In genomic region chr2:115161531-115162453, GRCh38 we compare ENCODE assay signal across 9 cellular contexts.
DNase-seq lines count a peak whose midpoint lies in the region; ATAC-seq and TF ChIP-seq lines count a peak whose summit lies in the region.
"Had no signal": no experiment of that assay in that cellular context is flagged by ENCODE, and none has a peak within 500 bp of the region (broad histone marks: within the 10 kb centered on the region; RNA-seq: fewer than 3 reads in every experiment).

No MANE protein-coding gene starts in this region.

- intact Hi-C loops in activated CD4-positive, alpha-beta T cell treated with anti-CD3 and anti-CD28 coated beads, Interleukin-2, amount 10 ng/mL, durations not matched to agents 24 days and 14 days (cut with micrococcal nuclease): no loop called here

- peaks cover 8% of the 10 kb centered on the region for H3K4me1 Mint-ChIP-seq in endothelial cell (ENCODE audit: unreplicated experiment)
- peaks cover 15% of the 10 kb centered on the region for H3K4me1 Mint-ChIP-seq in nephron progenitor cell
- H3K4me1 Mint-ChIP-seq in activated CD4-positive, alpha-beta T cell treated with anti-CD3 and anti-CD28 coated beads, Interleukin-2, amount 10 ng/mL, durations not matched to agents 24 days and 14 days: no peaks in the 10 kb centered on the region

- no peak for ATAC-seq in HG03135 (IDR thresholded peaks at IDR 0.05; ENCODE audit: unreplicated experiment)
- ATAC-seq: activated CD8-positive, alpha-beta T cell treated with anti-CD3 and anti-CD28 coated beads, Interleukin-2, amount 10 ng/mL, durations not matched to agents 7 days and 5 days had no signal

- H2AFZ ChIP-seq in GM23248: no peak overlapping the region

- no peak overlapping the region for H3K4me3 ChIP-seq in GM23248

- H3K9me3 Mint-ChIP-seq in endothelial cell (ENCODE audit: unreplicated experiment) (no peaks in the 10 kb centered on the region), nephron progenitor cell (peaks cover 3% of the 10 kb centered on the region)
- H3K9me3 Mint-ChIP-seq in activated CD4-positive, alpha-beta T cell treated with anti-CD3 and anti-CD28 coated beads, Interleukin-2, amount 10 ng/mL, durations not matched to agents 24 days and 14 days: peaks cover 4% of the 10 kb centered on the region

- WGBS in GM23248 (ENCODE audit: low coverage in 1 of 2, low lambda C conversion rate in 2 of 2, missing lambda C conversion rate in 2 of 2), 2 experiments: 8% methylated on average over 53 to 83 of the region's 113 CpGs

- no peaks in the 10 kb centered on the region for H3F3A ChIP-seq in GM23248 (ENCODE audit: insufficient read depth)

- no peak overlapping the region for H3K4me2 ChIP-seq in GM23248 (ENCODE audit: unreplicated experiment)

- no peaks in the 10 kb centered on the region for H3K4me1 ChIP-seq in GM23248 (ENCODE audit: insufficient read depth)

- no peak overlapping the region for H3K27ac ChIP-seq in GM23248

- TF ChIP-seq CTCF in endothelial cell (IDR thresholded peaks at IDR 0.05; ENCODE audit: unreplicated experiment) (no peak), nephron progenitor cell (IDR thresholded peaks at IDR 0.05) (no peak)

- H3K79me2 ChIP-seq in GM23248 (ENCODE audit: insufficient read depth): no peaks in the 10 kb centered on the region

- no peak overlapping the region for H3K9ac ChIP-seq in GM23248

- H4K20me1 ChIP-seq in GM23248 (ENCODE audit: insufficient read depth): no peaks in the 10 kb centered on the region

- H3K4me3 Mint-ChIP-seq in endothelial cell (ENCODE audit: unreplicated experiment) (peak overlapping the region; percentile 85), nephron progenitor cell (peak overlapping the region; percentile 90)
- H3K4me3 Mint-ChIP-seq in activated CD4-positive, alpha-beta T cell treated with anti-CD3 and anti-CD28 coated beads, Interleukin-2, amount 10 ng/mL, durations not matched to agents 24 days and 14 days: no peak overlapping the region

- in situ Hi-C loops in GM23248 (cut with MboI): no loop called here

- no peaks in the 10 kb centered on the region for H3K9me3 ChIP-seq in GM23248 (ENCODE audit: low read depth)

- H3K36me3 Mint-ChIP-seq in endothelial cell (ENCODE audit: low read depth, unreplicated experiment): peaks cover 3% of the 10 kb centered on the region
- H3K36me3 Mint-ChIP-seq in nephron progenitor cell (ENCODE audit: low read depth): no peaks in the 10 kb centered on the region
- H3K36me3 Mint-ChIP-seq in activated CD4-positive, alpha-beta T cell treated with anti-CD3 and anti-CD28 coated beads, Interleukin-2, amount 10 ng/mL, durations not matched to agents 24 days and 14 days (ENCODE audit: low read depth): no peaks in the 10 kb centered on the region

- peak; percentile 77 for DNase-seq in COR-L47 (lab: John Stamatoyannopoulos, UW)
- DNase-seq in NCI-H1105 (lab: John Stamatoyannopoulos, UW): peak; percentile 57
- peak; percentile 39 for DNase-seq in endothelial cell (ENCODE audit: low spot score)
- peak; percentile 61 for DNase-seq in nephron progenitor cell
- DNase-seq in GM23248: no peak
- no peak for DNase-seq in kidney glomerular epithelial cell (lab: John Stamatoyannopoulos, UW)
- no peak for DNase-seq in activated CD4-positive, alpha-beta T cell treated with anti-CD3 and anti-CD28 coated beads, Interleukin-2, amount 10 ng/mL, durations not matched to agents 24 days and 14 days
- DNase-seq: activated CD8-positive, alpha-beta T cell treated with anti-CD3 and anti-CD28 coated beads, Interleukin-2, amount 10 ng/mL, durations not matched to agents 7 days and 5 days had no signal

- H3K27me3 Mint-ChIP-seq in endothelial cell (ENCODE audit: unreplicated experiment): peaks cover 20% of the 10 kb centered on the region
- peaks cover 51% of the 10 kb centered on the region for H3K27me3 Mint-ChIP-seq in nephron progenitor cell (ENCODE audit: low read depth, poor library complexity)
- H3K27me3 Mint-ChIP-seq in activated CD4-positive, alpha-beta T cell treated with anti-CD3 and anti-CD28 coated beads, Interleukin-2, amount 10 ng/mL, durations not matched to agents 24 days and 14 days: peaks cover 25% of the 10 kb centered on the region

- H3K36me3 ChIP-seq in GM23248 (ENCODE audit: low read depth): no peaks in the 10 kb centered on the region

- H3K27me3 ChIP-seq in GM23248 (replicated peaks; ENCODE audit: insufficient read depth): peaks cover 23% of the 10 kb centered on the region; the same call in 1 of the 2 replicates

- no peak overlapping the region for H3K27ac Mint-ChIP-seq in endothelial cell (ENCODE audit: unreplicated experiment)
- H3K27ac Mint-ChIP-seq in nephron progenitor cell: no peak overlapping the region
- no peak overlapping the region for H3K27ac Mint-ChIP-seq in activated CD4-positive, alpha-beta T cell treated with anti-CD3 and anti-CD28 coated beads, Interleukin-2, amount 10 ng/mL, durations not matched to agents 24 days and 14 days

- no peaks in the 10 kb centered on the region for H3K9me2 ChIP-seq in GM23248 (ENCODE audit: insufficient read depth)

Comparison
In these comparisons a context has a peak if more than half of its experiments do, and no peak if none do; other contexts are left out.
1. DNase-seq: peak in COR-L47 (single experiment), NCI-H1105 (single experiment), endothelial cell (single experiment) and nephron progenitor cell (single experiment); none in GM23248 (single experiment), kidney glomerular epithelial cell (single experiment) and activated CD4-positive, alpha-beta T cell treated with anti-CD3 and anti-CD28 coated beads, Interleukin-2, amount 10 ng/mL, durations not matched to agents 24 days and 14 days (single experiment).